ENCODE assay signal across 8 cellular contexts in genomic region chr15:77186518-77187095, GRCh38.
DNase-seq lines count a peak whose midpoint lies in the region; ATAC-seq and TF ChIP-seq lines count a peak whose summit lies in the region.

No MANE protein-coding gene starts in this region.

- no peaks in the 10 kb centered on the region for H3K27me3 ChIP-seq in lung (ENCODE audit: control insufficient read depth, insufficient read depth)

- peak in 2 of 3 experiments; percentile 50 to 67 for DNase-seq in NCI-H1417 (lab: John Stamatoyannopoulos, UW)
- no peak for DNase-seq in NCI-H1417 treated with DMSO at 0.1 percent for 48 hours (lab: John Stamatoyannopoulos, UW)
- peak; percentile 30 for DNase-seq in NCI-H2171 (lab: John Stamatoyannopoulos, UW)
- peak; percentile 61 to 68 for DNase-seq in cardiac fibroblast (ENCODE audit: low read depth in 2 of 2)
- no peak for DNase-seq in lung (ENCODE audit: low spot score)
- DNase-seq in NCI-H128 (lab: John Stamatoyannopoulos, UW; ENCODE audit: unreplicated experiment): no peak
- DNase-seq in activated CD4-positive, alpha-beta T cell treated with anti-CD3 and anti-CD28 coated beads for 1 hour: no peak

- TF ChIP-seq CTCF in cardiac fibroblast (IDR thresholded peaks at IDR 0.05; ENCODE audit: low read depth, low read length) (peak; percentile 51), lung (IDR thresholded peaks at IDR 0.05; ENCODE audit: control extremely low read depth, extremely low read depth) (peak; percentile 18)

- peaks cover 0 to 30% of the 10 kb centered on the region in 2 donors for H3K4me1 ChIP-seq in lung (ENCODE audit: control insufficient read depth in 2 of 2, insufficient read depth in 2 of 2, low read length in 2 of 2)

- H3K4me3 ChIP-seq in cardiac fibroblast (replicated peaks in 1 of 2; ENCODE audit: low read depth in 2 of 2, low read length in 2 of 2) (no peak overlapping the region), lung (no peak overlapping the region)

- ATAC-seq in lung (ENCODE audit: insufficient read depth, low FRiP score) (no peak), GM19452 (IDR thresholded peaks at IDR 0.05; ENCODE audit: unreplicated experiment) (no peak)

- H3K36me3 ChIP-seq in lung (ENCODE audit: control insufficient read depth in 2 of 2, insufficient read depth in 2 of 2, low read length in 2 of 2): peaks cover 1 to 2% of the 10 kb centered on the region in 2 donors

- no peaks in the 10 kb centered on the region for H3K9me3 ChIP-seq in lung (ENCODE audit: control insufficient read depth in 2 of 2, insufficient read depth in 1 of 2, low read length in 1 of 2)

- 49 to 51% methylated on average over 4 of the region's 4 CpGs for WGBS in lung, 2 donors

- peak overlapping the region; percentile 22 to 88 for H3K27ac ChIP-seq in lung (ENCODE audit: low read depth in 1 of 2, low read length in 1 of 2)

Comparison
In these comparisons a context has a peak if more than half of its experiments do, and no peak if none do; other contexts are left out.
1. DNase-seq: peak in NCI-H1417 (2 of 3), NCI-H2171 (single experiment) and cardiac fibroblast (2 of 2); none in NCI-H1417 treated with DMSO at 0.1 percent for 48 hours (single experiment), lung (single experiment), NCI-H128 (single experiment) and activated CD4-positive, alpha-beta T cell treated with anti-CD3 and anti-CD28 coated beads for 1 hour (single experiment).